ENCODE assay signal across 21 cellular contexts in genomic region chr15:88302373-88302772, GRCh38. TPM values are rescaled to one million over a fixed set of nuclear protein-coding genes. Genes with fewer than 3 reads are reported as not detected.
DNase-seq lines count a peak whose midpoint lies in the region; ATAC-seq, FAIRE-seq and TF ChIP-seq lines count a peak whose summit lies in the region.
"Had no signal": no experiment of that assay in that cellular context is flagged by ENCODE, and none has a peak within 500 bp of the region (broad histone marks: within the 10 kb centered on the region; RNA-seq: fewer than 3 reads in every experiment).

No MANE protein-coding gene starts in this region.

- no peak overlapping the region for H3K18ac ChIP-seq in H9 (ENCODE audit: insufficient read length, low read depth, low read length)
- H3K18ac ChIP-seq in trophoblast cell (ENCODE audit: low read length), result no peak overlapping the region

- H3K4me1 Mint-ChIP-seq in H9, result no peaks in the 10 kb centered on the region; a peak in 1 of 4 replicates
- H3K4me1 Mint-ChIP-seq: CD14-positive monocyte had no signal

- H3K9ac ChIP-seq in H9 (ENCODE audit: extremely low read depth, insufficient read length, low read length), result no peak overlapping the region
- no peak overlapping the region for H3K9ac ChIP-seq in trophoblast cell (ENCODE audit: low read length)

- H3K79me2 ChIP-seq in H9 (ENCODE audit: insufficient read depth, low read length) (no peaks in the 10 kb centered on the region), trophoblast cell (ENCODE audit: control insufficient read depth, insufficient read depth, low read length, poor library complexity) (no peaks in the 10 kb centered on the region)

- ATAC-seq in GM21360 (IDR thresholded peaks at IDR 0.05; ENCODE audit: unreplicated experiment), result no peak
- ATAC-seq: CD8-positive, alpha-beta T cell; HepG2 had no signal

- H4K91ac ChIP-seq in H9 (ENCODE audit: insufficient read length, low read depth, low read length), result no peak overlapping the region
- no peak overlapping the region for H4K91ac ChIP-seq in trophoblast cell (ENCODE audit: low read depth, low read length)

- no peak overlapping the region for H3K56ac ChIP-seq in H9 (ENCODE audit: insufficient read length, low read depth, low read length)

- H3K36me3 ChIP-seq in trophoblast cell (ENCODE audit: control insufficient read depth in 1 of 2, insufficient read depth in 2 of 2, low read length in 2 of 2) (no peaks in the 10 kb centered on the region), BE2C (no peaks in the 10 kb centered on the region)

- no peak overlapping the region for H3K4ac ChIP-seq in H9 (ENCODE audit: low read depth, low read length)
- H3K4ac ChIP-seq in trophoblast cell (ENCODE audit: low read depth, low read length), result no peak overlapping the region

- H3K27ac ChIP-seq in H9 (ENCODE audit: insufficient read length, low read depth, low read length), result no peak overlapping the region
- H3K27ac ChIP-seq in cingulate gyrus (ENCODE audit: low read depth, low read length), result peak overlapping the region; percentile 39
- no peak overlapping the region for H3K27ac ChIP-seq in trophoblast cell (ENCODE audit: low read depth, low read length)
- H3K27ac ChIP-seq in temporal lobe (ENCODE audit: low read depth, low read length), result peak overlapping the region; percentile 18

- H3K4me3 ChIP-seq in trophoblast cell (ENCODE audit: low read depth, low read length) (no peak overlapping the region), BE2C (ENCODE audit: low read depth, low read length) (no peak overlapping the region)

- no peak overlapping the region for H2BK12ac ChIP-seq in H9 (ENCODE audit: insufficient read length, low read depth, low read length)
- no peak overlapping the region for H2BK12ac ChIP-seq in trophoblast cell (ENCODE audit: low read length)

- H4K5ac ChIP-seq in H9 (ENCODE audit: insufficient read length, low read depth, low read length), result no peak overlapping the region

- no peaks in the 10 kb centered on the region for H4K20me1 ChIP-seq in H9 (ENCODE audit: control insufficient read depth, insufficient read depth, insufficient read length)

- H3K14ac ChIP-seq in H9 (ENCODE audit: insufficient read depth, low read length), result peak overlapping the region; percentile 17; the same call in 1 of the 2 replicates
- no peak overlapping the region for H3K14ac ChIP-seq in trophoblast cell (ENCODE audit: low read length)

- H3K79me1 ChIP-seq in H9 (ENCODE audit: insufficient read depth, low read depth, low read length, poor library complexity, severe bottlenecking) (no peaks in the 10 kb centered on the region), trophoblast cell (ENCODE audit: low read length) (no peaks in the 10 kb centered on the region)

- H3K23me2 ChIP-seq in H9 (ENCODE audit: insufficient read length, low read depth, low read length, poor library complexity, severe bottlenecking), result no peaks in the 10 kb centered on the region

- no peak overlapping the region for H3K4me2 ChIP-seq in H9 (ENCODE audit: insufficient read depth, insufficient read length, low read length)
- H3K4me2 ChIP-seq in trophoblast cell (ENCODE audit: low read length), result no peak overlapping the region

- H3K4me1 ChIP-seq in H9 (ENCODE audit: insufficient read depth, low read length) (peaks cover 3% of the 10 kb centered on the region; the same call in 1 of the 2 replicates), trophoblast cell (ENCODE audit: control insufficient read depth in 1 of 2, insufficient read depth in 2 of 2, low read length in 2 of 2) (peaks cover 0 to 5% of the 10 kb centered on the region in 2 experiments), BE2C (no peaks in the 10 kb centered on the region)

- no peak overlapping the region for H2BK5ac ChIP-seq in H9 (ENCODE audit: insufficient read length, low read length)
- no peak overlapping the region for H2BK5ac ChIP-seq in trophoblast cell (ENCODE audit: low read depth, low read length, poor library complexity)

- H3K9me3 ChIP-seq in H9 (ENCODE audit: control insufficient read depth, low read depth, low read length) (no peaks in the 10 kb centered on the region), trophoblast cell (ENCODE audit: insufficient read depth, low read depth, low read length) (peaks cover 2% of the 10 kb centered on the region), BE2C (no peaks in the 10 kb centered on the region)

- H2BK15ac ChIP-seq in H9 (ENCODE audit: low read depth, low read length), result no peak overlapping the region

- H3K36me3 Mint-ChIP-seq in H9 (ENCODE audit: insufficient read depth in 1 of 3, low read depth in 3 of 3), result no peaks in the 10 kb centered on the region
- H3K36me3 Mint-ChIP-seq: CD14-positive monocyte; CD8-positive, alpha-beta T cell had no signal

- H4K12ac ChIP-seq in trophoblast cell (ENCODE audit: low read depth, low read length), result no peak overlapping the region

- H2AFZ ChIP-seq in H9 (ENCODE audit: low read length) (no peak overlapping the region), trophoblast cell (ENCODE audit: insufficient read depth, low read length, poor library complexity) (no peak overlapping the region)

- no peaks in the 10 kb centered on the region for H3K9me3 Mint-ChIP-seq in H9
- H3K9me3 Mint-ChIP-seq: CD14-positive monocyte; CD8-positive, alpha-beta T cell; HFFc6 had no signal

- H3T11ph ChIP-seq in H9 (ENCODE audit: low read length), result no peak overlapping the region

- no peak overlapping the region for H3K4me3 Mint-ChIP-seq in H9
- H3K4me3 Mint-ChIP-seq: CD14-positive monocyte; CD8-positive, alpha-beta T cell; HFFc6 had no signal

- H2BK120ac ChIP-seq in H9 (ENCODE audit: low read depth, low read length, poor library complexity, severe bottlenecking), result no peak overlapping the region
- no peak overlapping the region for H2BK120ac ChIP-seq in trophoblast cell (ENCODE audit: insufficient read depth, low read length, poor library complexity)

- FAIRE-seq in GM12892 (lab: Jason Lieb, UNC), result no peak
- FAIRE-seq: A204.1, D721Med, GM19239, HepG2, HTR-8/SVneo had no signal

- H4K8ac ChIP-seq in H9 (replicated peaks; ENCODE audit: insufficient read length, low read depth, low read length), result no peak overlapping the region
- no peak overlapping the region for H4K8ac ChIP-seq in trophoblast cell (ENCODE audit: low read depth, low read length)

- no CpG with 5 or more reads among the region's 3 CpGs for WGBS in H9 (ENCODE audit: extremely low coverage, insufficient read length, low lambda C conversion rate)
- no CpG with 5 or more reads among the region's 3 CpGs for WGBS in trophoblast cell (ENCODE audit: extremely low coverage, insufficient coverage, insufficient read length)

- no peak overlapping the region for H2BK20ac ChIP-seq in H9 (ENCODE audit: low read depth, low read length, poor library complexity, severe bottlenecking)

- H2AK5ac ChIP-seq in H9 (ENCODE audit: insufficient read length, low read length), result no peak overlapping the region
- no peak overlapping the region for H2AK5ac ChIP-seq in trophoblast cell (ENCODE audit: low read length)

- H3K27me3 ChIP-seq in H9 (ENCODE audit: insufficient read depth, low read length) (no peaks in the 10 kb centered on the region), trophoblast cell (ENCODE audit: insufficient read depth, low read length) (no peaks in the 10 kb centered on the region), BE2C (peaks cover 3% of the 10 kb centered on the region; the same call in 1 of the 2 replicates)

- TF ChIP-seq POLR2A in GM12892 (IDR thresholded peaks at IDR 0.05; ENCODE audit: low read depth, low read length), result no peak

- no peak for TF ChIP-seq CTCF in H9 (conservative IDR thresholded peaks at IDR 0.05)
- TF ChIP-seq CTCF in BE2C (IDR thresholded peaks at IDR 0.05; ENCODE audit: low read depth, low read length), result no peak

- H3K27ac Mint-ChIP-seq in H9, result no peak overlapping the region
- H3K27ac Mint-ChIP-seq: CD14-positive monocyte; CD8-positive, alpha-beta T cell; HFFc6 had no signal

- H3K27me3 Mint-ChIP-seq in H9 (ENCODE audit: low read depth), result peaks cover 8% of the 10 kb centered on the region

- no peak overlapping the region for H3K23ac ChIP-seq in H9 (ENCODE audit: insufficient read length, low read depth, low read length)
- peak overlapping the region; percentile 21 for H3K23ac ChIP-seq in trophoblast cell (ENCODE audit: low read length)

- DNase-seq in H9 (no peak), trophoblast cell (no peak), GM12892 (ENCODE audit: insufficient read length) (no peak), BE2C (no peak)
- DNase-seq: CD8-positive, alpha-beta T cell; COR-L47; DMS153; DMS79 treated with DMSO at 0.1 percent for 48 hours; EL; GDM1; H7; HFFc6 had no signal

RNA-seq across cellular contexts. Expression of gene NTRK3, which starts 45.8 kb away (rescaled TPM):
- total RNA-seq in H9 (2021) (2.4 and 2.5 TPM in 2 replicates), temporal lobe (50.9 TPM)
- polyA plus RNA-seq in trophoblast cell (2013), result 1.2 and 1.5 TPM in 2 replicates
- not detected for polyA plus RNA-seq in GM12892 (2012; ENCODE audit: missing spikeins)
- polyA plus RNA-seq in BE2C (2012; ENCODE audit: insufficient read depth, insufficient read length, low read depth), result 2.6 TPM
- total RNA-seq: CD8-positive, alpha-beta T cell; HepG2 had no signal
- polyA plus RNA-seq: CD14-positive monocyte, HepG2 had no signal

Comparison
In these comparisons a context has a peak if more than half of its experiments do, and no peak if none do; other contexts are left out.
1. H3K27ac ChIP-seq: peak in cingulate gyrus (single experiment) and temporal lobe (single experiment); none in H9 (single experiment) and trophoblast cell (single experiment).
2. RNA of gene NTRK3, which starts 45.8 kb away (total RNA-seq): 50.9 TPM in temporal lobe (single experiment); 2.4 to 2.5 TPM in H9; every median in the first group is over 10 times any median in the second.